ENCODE assay signal across 11 cellular contexts in genomic region chr7:2717905-2718702, GRCh38. TPM values are rescaled to one million over a fixed set of nuclear protein-coding genes. Genes with fewer than 3 reads are reported as not detected.
DNase-seq lines count a peak whose midpoint lies in the region; ATAC-seq and TF ChIP-seq lines count a peak whose summit lies in the region.
"Had no signal": no experiment of that assay in that cellular context is flagged by ENCODE, and none has a peak within 500 bp of the region (broad histone marks: within the 10 kb centered on the region; RNA-seq: fewer than 3 reads in every experiment).

No MANE protein-coding gene starts in this region.

- no peak overlapping the region for H2AK5ac ChIP-seq in trophoblast cell (ENCODE audit: low read length)

- H4K91ac ChIP-seq in trophoblast cell (ENCODE audit: low read depth, low read length): no peak overlapping the region

- no peak overlapping the region for H3K14ac ChIP-seq in trophoblast cell (ENCODE audit: low read length)

- intact Hi-C loops in CD8-positive, alpha-beta T cell (cut with DNase I, micrococcal nuclease): loop anchor here (5.0 to 10.0 kb wide), 3 partner anchors 124 to 783 kb away; partner anchors contain the start of genes BRAT1 (in 2 of the 2), IQCE (in 2 of the 2) and GNA12 (in 1 of the 2)

- no peak overlapping the region for H3K4me2 ChIP-seq in trophoblast cell (ENCODE audit: low read length)

- H3K27me3 Mint-ChIP-seq in T-helper 2 cell treated with Interferon-gamma antibody and Interleukin-4, amounts not matched to agents 5 μg/mL and 100 μg/mL, for 36 hours (ENCODE audit: low read depth): peaks cover 2% of the 10 kb centered on the region
- H3K27me3 Mint-ChIP-seq in CD8-positive, alpha-beta T cell (ENCODE audit: low read depth): peaks cover 13% of the 10 kb centered on the region
- no peaks in the 10 kb centered on the region for H3K27me3 Mint-ChIP-seq in chondrocyte (ENCODE audit: low read depth)

- H3K9me3 Mint-ChIP-seq in T-helper 2 cell treated with Interferon-gamma antibody and Interleukin-4, amounts not matched to agents 5 μg/mL and 100 μg/mL, for 36 hours: no peaks in the 10 kb centered on the region
- H3K9me3 Mint-ChIP-seq in CD8-positive, alpha-beta T cell: no peaks in the 10 kb centered on the region
- H3K9me3 Mint-ChIP-seq in chondrocyte (ENCODE audit: low read depth): peaks cover 3% of the 10 kb centered on the region

- no peak for ATAC-seq in CD8-positive, alpha-beta T cell
- no peak for ATAC-seq in HG03025 (IDR thresholded peaks at IDR 0.05; ENCODE audit: low FRiP score, unreplicated experiment)

- H3K9ac ChIP-seq in trophoblast cell (ENCODE audit: low read length): no peak overlapping the region

- H3K79me2 ChIP-seq in trophoblast cell (ENCODE audit: control insufficient read depth, insufficient read depth, low read length, poor library complexity): no peaks in the 10 kb centered on the region

- peaks cover 57% of the 10 kb centered on the region for H3K4me1 Mint-ChIP-seq in T-helper 2 cell treated with Interferon-gamma antibody and Interleukin-4, amounts not matched to agents 5 μg/mL and 100 μg/mL, for 36 hours (ENCODE audit: low read depth)
- peaks cover 66% of the 10 kb centered on the region for H3K4me1 Mint-ChIP-seq in CD8-positive, alpha-beta T cell (ENCODE audit: low read depth)
- H3K4me1 Mint-ChIP-seq in chondrocyte (ENCODE audit: low read depth): peaks cover 52% of the 10 kb centered on the region

- peaks cover 4% of the 10 kb centered on the region for H3K27me3 ChIP-seq in CD8-positive, alpha-beta T cell (ENCODE audit: insufficient read depth, low read length)
- H3K27me3 ChIP-seq in trophoblast cell (ENCODE audit: insufficient read depth, low read length): no peaks in the 10 kb centered on the region
- no peaks in the 10 kb centered on the region for H3K27me3 ChIP-seq in HAP-1 (ENCODE audit: low read depth)
- H3K27me3 ChIP-seq: foreskin keratinocyte had no signal

- no peak for TF ChIP-seq CTCF in CD8-positive, alpha-beta T cell (IDR thresholded peaks at IDR 0.05)
- no peak for TF ChIP-seq CTCF in chondrocyte (IDR thresholded peaks at IDR 0.05)

- H3K4me3 Mint-ChIP-seq in T-helper 2 cell treated with Interferon-gamma antibody and Interleukin-4, amounts not matched to agents 5 μg/mL and 100 μg/mL, for 36 hours: no peak overlapping the region
- peak overlapping the region; percentile 37 for H3K4me3 Mint-ChIP-seq in CD8-positive, alpha-beta T cell
- H3K4me3 Mint-ChIP-seq in chondrocyte (ENCODE audit: unreplicated experiment): no peak overlapping the region

- H3K4me3 ChIP-seq in CD8-positive, alpha-beta T cell (ENCODE audit: low read depth, low read length): no peak overlapping the region
- H3K4me3 ChIP-seq in trophoblast cell (ENCODE audit: low read depth, low read length): no peak overlapping the region
- no peak overlapping the region for H3K4me3 ChIP-seq in HAP-1
- H3K4me3 ChIP-seq: SK-N-MC had no signal

- WGBS in trophoblast cell (ENCODE audit: extremely low coverage, insufficient coverage, insufficient read length): no CpG with 5 or more reads among the region's 44 CpGs

- H3K36me3 Mint-ChIP-seq in T-helper 2 cell treated with Interferon-gamma antibody and Interleukin-4, amounts not matched to agents 5 μg/mL and 100 μg/mL, for 36 hours (ENCODE audit: low read depth): peaks cover 6% of the 10 kb centered on the region
- no peaks in the 10 kb centered on the region for H3K36me3 Mint-ChIP-seq in CD8-positive, alpha-beta T cell
- H3K36me3 Mint-ChIP-seq in chondrocyte (ENCODE audit: low read depth): peaks cover 34% of the 10 kb centered on the region

- CTCF ChIA-PET in CD8-positive, alpha-beta T cell (lab: Charles Lee): interaction anchor here (0.9 to 16.8 kb wide), 13 partner anchors 8 to 275 kb away, joined by 3 to 264 read pairs (median 4); no protein-coding TSS in a partner anchor

- H2AFZ ChIP-seq in trophoblast cell (ENCODE audit: insufficient read depth, low read length, poor library complexity): no peak overlapping the region

- H4K8ac ChIP-seq in trophoblast cell (ENCODE audit: low read depth, low read length): no peak overlapping the region

- H3K4me1 ChIP-seq in CD8-positive, alpha-beta T cell (ENCODE audit: insufficient read depth, low read length): peaks cover 58% of the 10 kb centered on the region
- H3K4me1 ChIP-seq in trophoblast cell (ENCODE audit: control insufficient read depth in 1 of 2, insufficient read depth in 2 of 2, low read length in 2 of 2) (peaks cover 17 to 20% of the 10 kb centered on the region in 2 experiments), HAP-1 (no peaks in the 10 kb centered on the region)

- H2BK5ac ChIP-seq in trophoblast cell (ENCODE audit: low read depth, low read length, poor library complexity): no peak overlapping the region

- in situ Hi-C loops in HAP-1 (cut with MboI; ENCODE audit: low sequenced_read_pairs): no loop called here

- no peak overlapping the region for H3K23ac ChIP-seq in trophoblast cell (ENCODE audit: low read length)

- no peak overlapping the region for H3K4ac ChIP-seq in trophoblast cell (ENCODE audit: low read depth, low read length)

- H3K18ac ChIP-seq in trophoblast cell (ENCODE audit: low read length): peak overlapping the region; percentile 3

- no peaks in the 10 kb centered on the region for H3K79me1 ChIP-seq in trophoblast cell (ENCODE audit: low read length)

- POLR2A ChIA-PET in CD8-positive, alpha-beta T cell (lab: Charles Lee): interaction anchor here (1.5 kb wide), 1 partner anchor 19 kb away, joined by 3 read pairs; no protein-coding TSS in a partner anchor

- peak overlapping the region; percentile 51 for H4K12ac ChIP-seq in trophoblast cell (ENCODE audit: low read depth, low read length)

- no peaks in the 10 kb centered on the region for H3K36me3 ChIP-seq in CD8-positive, alpha-beta T cell (ENCODE audit: insufficient read depth, low read length)
- H3K36me3 ChIP-seq in trophoblast cell (ENCODE audit: control insufficient read depth in 1 of 2, insufficient read depth in 2 of 2, low read length in 2 of 2) (peaks cover 74 to 75% of the 10 kb centered on the region in 2 experiments), HAP-1 (replicated peaks) (no peaks in the 10 kb centered on the region)

- no peak overlapping the region for H3K27ac ChIP-seq in CD8-positive, alpha-beta T cell (ENCODE audit: low read depth, low read length)
- H3K27ac ChIP-seq in trophoblast cell (ENCODE audit: low read depth, low read length): no peak overlapping the region
- H3K27ac ChIP-seq: foreskin keratinocyte, SK-N-MC had no signal

- no peak for DNase-seq in T-helper 2 cell treated with Interferon-gamma antibody and Interleukin-4, amounts not matched to agents 5 μg/mL and 100 μg/mL, for 36 hours (ENCODE audit: low spot score)
- DNase-seq in T-helper 2 cell: no peak
- DNase-seq in CD8-positive, alpha-beta T cell: no peak
- no peak for DNase-seq in chondrocyte (ENCODE audit: low spot score)
- no peak for DNase-seq in trophoblast cell
- no peak for DNase-seq in HAP-1 (ENCODE audit: low spot score in 2 of 2)
- DNase-seq in globus pallidus (ENCODE audit: low spot score): no peak
- DNase-seq: foreskin keratinocyte had no signal

- peak overlapping the region; percentile 34 for H3K27ac Mint-ChIP-seq in T-helper 2 cell treated with Interferon-gamma antibody and Interleukin-4, amounts not matched to agents 5 μg/mL and 100 μg/mL, for 36 hours
- H3K27ac Mint-ChIP-seq in CD8-positive, alpha-beta T cell: no peak overlapping the region
- H3K27ac Mint-ChIP-seq in chondrocyte (ENCODE audit: unreplicated experiment): peak overlapping the region; percentile 36

- H2BK120ac ChIP-seq in trophoblast cell (ENCODE audit: insufficient read depth, low read length, poor library complexity): no peak overlapping the region

- H3K9me3 ChIP-seq in CD8-positive, alpha-beta T cell (ENCODE audit: low read length): no peaks in the 10 kb centered on the region
- H3K9me3 ChIP-seq in trophoblast cell (ENCODE audit: insufficient read depth, low read depth, low read length): no peaks in the 10 kb centered on the region
- H3K9me3 ChIP-seq in HAP-1: no peaks in the 10 kb centered on the region

- no peak overlapping the region for H2BK12ac ChIP-seq in trophoblast cell (ENCODE audit: low read length)

RNA-seq across cellular contexts. Expression of gene AMZ1, which starts 30.1 kb away (rescaled TPM):
- under 1 TPM; 0.47 to 0.54 TPM for total RNA-seq in CD8-positive, alpha-beta T cell
- total RNA-seq in chondrocyte: 9.1 to 11.1 TPM (median 9.6 TPM) in 3 replicates
- 0.41 and 0.64 TPM in 2 replicates for polyA plus RNA-seq in trophoblast cell (2013)
- total RNA-seq: A673, foreskin keratinocyte had no signal
- polyA plus RNA-seq: foreskin keratinocyte had no signal
